In genomic region chr6:15270402-15270801, GRCh38 we compare ENCODE assay signal across 19 cellular contexts. TPM values are rescaled to one million over a fixed set of nuclear protein-coding genes. Genes with fewer than 3 reads are reported as not detected.
DNase-seq lines count a peak whose midpoint lies in the region; ATAC-seq and TF ChIP-seq lines count a peak whose summit lies in the region.
"Had no signal": no experiment of that assay in that cellular context is flagged by ENCODE, and none has a peak within 500 bp of the region (broad histone marks: within the 10 kb centered on the region; RNA-seq: fewer than 3 reads in every experiment).

No MANE protein-coding gene starts in this region.

- intact Hi-C loops in natural killer cell (cut with micrococcal nuclease) = no loop called here

- H3K36me3 Mint-ChIP-seq in natural killer cell treated with Interleukin-12 subunit alpha and Interleukin-12 subunit beta and Interleukin-15 and Interleukin-18, amount 100 ng/mL, for 72 hours = no peaks in the 10 kb centered on the region
- H3K36me3 Mint-ChIP-seq in natural killer cell (no peaks in the 10 kb centered on the region), osteocyte (ENCODE audit: unreplicated experiment) (no peaks in the 10 kb centered on the region)

- no peaks in the 10 kb centered on the region for H3K9me3 Mint-ChIP-seq in natural killer cell treated with Interleukin-12 subunit alpha and Interleukin-12 subunit beta and Interleukin-15 and Interleukin-18, amount 100 ng/mL, for 72 hours
- no peaks in the 10 kb centered on the region for H3K9me3 Mint-ChIP-seq in natural killer cell
- H3K9me3 Mint-ChIP-seq in osteocyte (ENCODE audit: unreplicated experiment) = no peaks in the 10 kb centered on the region

- DNase-seq in natural killer cell treated with Interleukin-12 subunit alpha and Interleukin-12 subunit beta and Interleukin-15 and Interleukin-18, amount 100 ng/mL, for 72 hours (ENCODE audit: low spot score) = no peak
- no peak for DNase-seq in natural killer cell
- no peak for DNase-seq in caudate nucleus (lab: John Stamatoyannopoulos, UW)
- DNase-seq in osteocyte (ENCODE audit: extremely low spot score, unreplicated experiment) = no peak
- no peak for DNase-seq in NCI-H2196 treated with DMSO at 0.1 percent for 48 hours (lab: John Stamatoyannopoulos, UW; ENCODE audit: unreplicated experiment)
- DNase-seq in EL = no peak
- DNase-seq: C1 segment of cervical spinal cord, DMS79, KBM-7, MV-4-11, NCI-H1694 treated with DMSO at 0.1 percent for 48 hours, NCI-H524, NCI-H82, PC-3, RPMI8226, SHP77 treated with DMSO at 0.1 percent for 48 hours, SK-N-SH had no signal

- peak overlapping the region in 1 of 2 donors; percentile 35 for H3K27ac Mint-ChIP-seq in natural killer cell treated with Interleukin-12 subunit alpha and Interleukin-12 subunit beta and Interleukin-15 and Interleukin-18, amount 100 ng/mL, for 72 hours
- H3K27ac Mint-ChIP-seq in natural killer cell (peak overlapping the region in 1 of 2 donors; percentile 51), osteocyte (ENCODE audit: unreplicated experiment) (peak overlapping the region; percentile 90)

- no peaks in the 10 kb centered on the region for H3K27me3 Mint-ChIP-seq in natural killer cell treated with Interleukin-12 subunit alpha and Interleukin-12 subunit beta and Interleukin-15 and Interleukin-18, amount 100 ng/mL, for 72 hours
- H3K27me3 Mint-ChIP-seq in natural killer cell (ENCODE audit: low read depth in 2 of 2) = no peaks in the 10 kb centered on the region
- H3K27me3 Mint-ChIP-seq in osteocyte (ENCODE audit: unreplicated experiment) = no peaks in the 10 kb centered on the region

- ATAC-seq in natural killer cell treated with Interleukin-12 subunit alpha and Interleukin-12 subunit beta and Interleukin-15 and Interleukin-18, amount 100 ng/mL, for 72 hours = no peak
- no peak for ATAC-seq in natural killer cell
- ATAC-seq in HG03520 (IDR thresholded peaks at IDR 0.05; ENCODE audit: unreplicated experiment) = no peak
- ATAC-seq: HCT116, PC-3 had no signal

- H3K4me1 Mint-ChIP-seq in natural killer cell treated with Interleukin-12 subunit alpha and Interleukin-12 subunit beta and Interleukin-15 and Interleukin-18, amount 100 ng/mL, for 72 hours (ENCODE audit: low read depth in 2 of 2) = peaks cover 65 to 69% of the 10 kb centered on the region in 2 donors
- H3K4me1 Mint-ChIP-seq in natural killer cell = peaks cover 79 to 89% of the 10 kb centered on the region in 2 donors
- H3K4me1 Mint-ChIP-seq in osteocyte (ENCODE audit: unreplicated experiment) = peaks cover 62% of the 10 kb centered on the region

- peak overlapping the region; percentile 38 for H3K4me3 Mint-ChIP-seq in natural killer cell treated with Interleukin-12 subunit alpha and Interleukin-12 subunit beta and Interleukin-15 and Interleukin-18, amount 100 ng/mL, for 72 hours
- no peak overlapping the region for H3K4me3 Mint-ChIP-seq in natural killer cell
- no peak overlapping the region for H3K4me3 Mint-ChIP-seq in osteocyte (ENCODE audit: unreplicated experiment)

- no peak for TF ChIP-seq CTCF in natural killer cell (IDR thresholded peaks at IDR 0.05)
- TF ChIP-seq CTCF in osteocyte (IDR thresholded peaks at IDR 0.05) = no peak

- peak overlapping the region; percentile 1 for H3K27ac ChIP-seq in caudate nucleus (ENCODE audit: low read depth, low read length)

RNA-seq across cellular contexts. Expression of gene JARID2, which starts 24.5 kb away (rescaled TPM):
- 10 to 100 TPM; 28.6 to 34.9 TPM for total RNA-seq in natural killer cell treated with Interleukin-12 subunit alpha and Interleukin-12 subunit beta and Interleukin-15 and Interleukin-18, amount 100 ng/mL, for 72 hours
- total RNA-seq in natural killer cell = 10 to 100 TPM; 49.9 to 60.9 (median 60.5) TPM
- 12.2 and 12.5 TPM in 2 replicates for total RNA-seq in osteocyte
